Comparison of ENCODE assay signal across 14 cellular contexts in genomic region chr14:95679995-95680735, GRCh38. TPM values are rescaled to one million over a fixed set of nuclear protein-coding genes. Genes with fewer than 3 reads are reported as not detected.
DNase-seq lines count a peak whose midpoint lies in the region; ATAC-seq and TF ChIP-seq lines count a peak whose summit lies in the region.
"Had no signal": no experiment of that assay in that cellular context is flagged by ENCODE, and none has a peak within 500 bp of the region (broad histone marks: within the 10 kb centered on the region; RNA-seq: fewer than 3 reads in every experiment).

No MANE protein-coding gene starts in this region.

- H3K4me1 Mint-ChIP-seq in activated T-helper 2 cell treated with anti-CD3 and anti-CD28 coated beads, Interferon-gamma antibody, Interleukin-2, Interleukin-4, amounts not matched to agents 10 μg/mL and 5 μg/mL and 100 μg/mL, durations not matched to agents 14 hours and 24 hours and 36 hours (ENCODE audit: low read depth), result no peaks in the 10 kb centered on the region
- H3K4me1 Mint-ChIP-seq: activated naive CD8-positive, alpha-beta T cell treated with anti-CD3 and anti-CD28 coated beads for 36 hours had no signal

- no peak overlapping the region for H2AFZ ChIP-seq in HCT116 (ENCODE audit: low read depth, low read length, poor library complexity, severe bottlenecking)

- no peak overlapping the region for H3K4me3 Mint-ChIP-seq in activated T-helper 2 cell treated with anti-CD3 and anti-CD28 coated beads, Interferon-gamma antibody, Interleukin-2, Interleukin-4, amounts not matched to agents 10 μg/mL and 5 μg/mL and 100 μg/mL, durations not matched to agents 14 hours and 24 hours and 36 hours (ENCODE audit: low read depth)
- H3K4me3 Mint-ChIP-seq: activated naive CD8-positive, alpha-beta T cell treated with anti-CD3 and anti-CD28 coated beads for 36 hours had no signal

- H4K20me1 ChIP-seq in HCT116 (ENCODE audit: insufficient read depth), result no peaks in the 10 kb centered on the region

- RAD21 ChIA-PET in HCT116 (lab: Charles Lee; ENCODE audit: low non-redundant PET in 1 of 2, low total read pairs in 2 of 2, uncharacterized antibody in 2 of 2, unreplicated experiment in 2 of 2), result no interaction called here

- H3K79me2 ChIP-seq in HCT116 (ENCODE audit: insufficient read depth, low read length), result no peaks in the 10 kb centered on the region

- H3K9me3 Mint-ChIP-seq in activated T-helper 2 cell treated with anti-CD3 and anti-CD28 coated beads, Interferon-gamma antibody, Interleukin-2, Interleukin-4, amounts not matched to agents 10 μg/mL and 5 μg/mL and 100 μg/mL, durations not matched to agents 14 hours and 24 hours and 36 hours, result no peaks in the 10 kb centered on the region
- H3K9me3 Mint-ChIP-seq: activated naive CD8-positive, alpha-beta T cell treated with anti-CD3 and anti-CD28 coated beads for 36 hours had no signal

- in situ Hi-C loops in G401 (cut with HindIII; ENCODE audit: low sequenced_read_pairs), result no loop called here

- no peak overlapping the region for H3K9ac ChIP-seq in HCT116 (ENCODE audit: low read length)

- CTCF ChIA-PET in HCT116 (lab: Charles Lee), result interaction anchor here (0.7 to 1.3 kb wide), 5 partner anchors 8 to 119 kb away, joined by 3 to 4 read pairs (median 3); no protein-coding TSS in a partner anchor

- TF ChIP-seq POLR2A in HCT116 (IDR thresholded peaks at IDR 0.05; ENCODE audit: borderline replicate concordance, extremely low read depth, insufficient read depth, insufficient read length), result no peak

- WGBS in right cardiac atrium, result 22% methylated on average over 8 of the region's 8 CpGs

- peak; percentile 34 to 52 (median 50); a peak in 4 of 6 replicates for TF ChIP-seq CTCF in HCT116 (IDR thresholded peaks at IDR 0.05 in 2 of 3, conservative IDR thresholded peaks at IDR 0.05 in 1 of 3; ENCODE audit: borderline replicate concordance in 1 of 3, insufficient read depth in 1 of 3, low read depth in 2 of 3, low read length in 2 of 3)

- BruUV-seq in HCT116 (replicated peaks; lab: Mats Ljungman, UMichigan), result no TSS peak

- no peak overlapping the region for H3K4me3 ChIP-seq in HCT116 (replicated peaks in 1 of 2; ENCODE audit: low read depth in 1 of 2, low read length in 2 of 2)
- H3K4me3 ChIP-seq in right cardiac atrium (ENCODE audit: low read length), result no peak overlapping the region

- no peak overlapping the region for H3K4me2 ChIP-seq in HCT116 (ENCODE audit: low read length)

- H3K27me3 ChIP-seq in HCT116 (ENCODE audit: insufficient read depth, low read length) (peaks cover 28% of the 10 kb centered on the region), right cardiac atrium (ENCODE audit: control insufficient read depth, insufficient read depth) (no peaks in the 10 kb centered on the region)

- no peak overlapping the region for H3K27ac Mint-ChIP-seq in activated T-helper 2 cell treated with anti-CD3 and anti-CD28 coated beads, Interferon-gamma antibody, Interleukin-2, Interleukin-4, amounts not matched to agents 10 μg/mL and 5 μg/mL and 100 μg/mL, durations not matched to agents 14 hours and 24 hours and 36 hours
- H3K27ac Mint-ChIP-seq: activated naive CD8-positive, alpha-beta T cell treated with anti-CD3 and anti-CD28 coated beads for 36 hours had no signal

- intact Hi-C loops in HCT116 (cut with micrococcal nuclease), result loop anchor here (5.0 kb wide), 2 partner anchors 92 to 238 kb away; no protein-coding TSS in a partner anchor
- intact Hi-C loops in activated T-helper 2 cell treated with anti-CD3 and anti-CD28 coated beads, Interferon-gamma antibody, Interleukin-2, Interleukin-4, amounts not matched to agents 10 μg/mL and 5 μg/mL and 100 μg/mL, durations not matched to agents 14 hours and 24 hours and 36 hours (cut with micrococcal nuclease), result no loop called here
- intact Hi-C loops in right cardiac atrium (cut with DNase I), result no loop called here

- H3K9me2 ChIP-seq in HCT116 (ENCODE audit: insufficient read depth), result no peaks in the 10 kb centered on the region

- TF ChIP-seq RAD21 in HCT116 (IDR thresholded peaks at IDR 0.05; ENCODE audit: low read depth), result peak; percentile 10; the same call in 1 of the 2 replicates

- no peak overlapping the region for H3K27ac ChIP-seq in HCT116 (ENCODE audit: low read depth, low read length)
- no peak overlapping the region for H3K27ac ChIP-seq in right cardiac atrium (ENCODE audit: low read length)

- H3K36me3 Mint-ChIP-seq in activated T-helper 2 cell treated with anti-CD3 and anti-CD28 coated beads, Interferon-gamma antibody, Interleukin-2, Interleukin-4, amounts not matched to agents 10 μg/mL and 5 μg/mL and 100 μg/mL, durations not matched to agents 14 hours and 24 hours and 36 hours (ENCODE audit: low read depth), result no peaks in the 10 kb centered on the region
- H3K36me3 Mint-ChIP-seq: activated naive CD8-positive, alpha-beta T cell treated with anti-CD3 and anti-CD28 coated beads for 36 hours had no signal

- DNase-seq in DMS153 treated with DMSO at 0.1 percent for 48 hours (lab: John Stamatoyannopoulos, UW; ENCODE audit: unreplicated experiment) (peak; percentile 41), HCT116 (ENCODE audit: low read depth, low spot score) (peak; percentile 13), NCI-H526 (lab: John Stamatoyannopoulos, UW) (peak; percentile 37 to 70), kidney tubule cell (ENCODE audit: low spot score) (peak; percentile 11), G401 (ENCODE audit: low spot score) (no peak), right cardiac atrium (no peak), NOMO-1 treated with dmso at 0.1 percent for 144 hours (lab: John Stamatoyannopoulos, UW; ENCODE audit: unreplicated experiment) (no peak)
- DNase-seq in activated T-helper 2 cell treated with anti-CD3 and anti-CD28 coated beads, Interferon-gamma antibody, Interleukin-2, Interleukin-4, amounts not matched to agents 10 μg/mL and 5 μg/mL and 100 μg/mL, durations not matched to agents 14 hours and 24 hours and 36 hours (ENCODE audit: low spot score), result no peak
- DNase-seq: activated CD4-positive, alpha-beta T cell treated with anti-CD3 and anti-CD28 coated beads for 1 hour; activated naive CD8-positive, alpha-beta T cell treated with anti-CD3 and anti-CD28 coated beads for 36 hours; stimulated activated CD4-positive, alpha-beta T cell treated with anti-CD3 and anti-CD28 coated beads, Interleukin-12 subunit alpha, Interleukin-12 subunit beta, amount 100 ng/mL, for 4 hours; stimulated activated naive CD4-positive, alpha-beta T cell had no signal

- ATAC-seq in HCT116 (peak; percentile 50), right cardiac atrium (no peak)

- no peaks in the 10 kb centered on the region for H3K36me3 ChIP-seq in HCT116 (ENCODE audit: control insufficient read depth in 1 of 2, insufficient read depth in 2 of 2, low read length in 2 of 2)

- H3K4me1 ChIP-seq in HCT116 (ENCODE audit: control insufficient read depth in 1 of 2, insufficient read depth in 2 of 2, low read length in 2 of 2) (no peaks in the 10 kb centered on the region), right cardiac atrium (ENCODE audit: control insufficient read depth, insufficient read depth, low read length) (no peaks in the 10 kb centered on the region)

- peaks cover 9% of the 10 kb centered on the region for H3K27me3 Mint-ChIP-seq in activated T-helper 2 cell treated with anti-CD3 and anti-CD28 coated beads, Interferon-gamma antibody, Interleukin-2, Interleukin-4, amounts not matched to agents 10 μg/mL and 5 μg/mL and 100 μg/mL, durations not matched to agents 14 hours and 24 hours and 36 hours (ENCODE audit: low read depth)

- POLR2A ChIA-PET in HCT116 (lab: Charles Lee), result no interaction called here

- H3K9me3 ChIP-seq in HCT116 (ENCODE audit: control insufficient read depth in 1 of 2, insufficient read depth in 1 of 2, low read depth in 1 of 2, low read length in 2 of 2), result no peaks in the 10 kb centered on the region
- peaks cover 3% of the 10 kb centered on the region for H3K9me3 ChIP-seq in right cardiac atrium (ENCODE audit: control insufficient read depth, low read length)

TF ChIP-seq in HCT116, 20 proteins besides CTCF, POLR2A, EP300 and RAD21:
- TF ChIP-seq POLR2AphosphoS5 (IDR thresholded peaks at IDR 0.05; ENCODE audit: low read depth, low read length), result no peak
- TF ChIP-seq TCF7L2 (IDR thresholded peaks at IDR 0.05; ENCODE audit: borderline replicate concordance, extremely low read depth, insufficient read depth, insufficient read length), result peak; percentile 54

RNA-seq across cellular contexts. Expression of gene TCL1B, which starts 6.1 kb away (rescaled TPM):
- not detected for total RNA-seq in HCT116 (2021; ENCODE audit: unreplicated experiment)
- polyA plus RNA-seq in HCT116 (2012), result not detected in 2 replicates
- not detected in 2 replicates for total RNA-seq in G401 (2014; rRNA removed; shearing (Covaris generic))
- total RNA-seq in activated T-helper 2 cell treated with anti-CD3 and anti-CD28 coated beads, Interferon-gamma antibody, Interleukin-2, Interleukin-4, amounts not matched to agents 10 μg/mL and 5 μg/mL and 100 μg/mL, durations not matched to agents 14 hours and 24 hours and 36 hours, result not detected in 2 replicates
- total RNA-seq in right cardiac atrium, result not detected
- not detected for polyA plus RNA-seq in right cardiac atrium
- total RNA-seq: activated naive CD8-positive, alpha-beta T cell treated with anti-CD3 and anti-CD28 coated beads for 36 hours; dermis microvascular lymphatic vessel endothelial cell; RPMI7951 had no signal

RNA-seq across cellular contexts. Expression of gene TCL1A, which starts 33.8 kb away (rescaled TPM):
- total RNA-seq in HCT116 (2021; ENCODE audit: unreplicated experiment) (0.30 TPM), right cardiac atrium (not detected)
- polyA plus RNA-seq in HCT116 (2012), result not detected in 2 replicates
- total RNA-seq in G401 (2014; rRNA removed; shearing (Covaris generic)), result not detected in 2 replicates
- not detected in 2 replicates for total RNA-seq in activated T-helper 2 cell treated with anti-CD3 and anti-CD28 coated beads, Interferon-gamma antibody, Interleukin-2, Interleukin-4, amounts not matched to agents 10 μg/mL and 5 μg/mL and 100 μg/mL, durations not matched to agents 14 hours and 24 hours and 36 hours
- not detected for polyA plus RNA-seq in right cardiac atrium
- total RNA-seq: dermis microvascular lymphatic vessel endothelial cell, RPMI7951 had no signal

Comparison
In these comparisons a context has a peak if more than half of its experiments do, and no peak if none do; other contexts are left out.
1. DNase-seq: peak in DMS153 treated with DMSO at 0.1 percent for 48 hours (single experiment), HCT116 (single experiment), NCI-H526 (2 of 2) and kidney tubule cell (single experiment); none in G401 (single experiment), activated T-helper 2 cell treated with anti-CD3 and anti-CD28 coated beads, Interferon-gamma antibody, Interleukin-2, Interleukin-4, amounts not matched to agents 10 μg/mL and 5 μg/mL and 100 μg/mL, durations not matched to agents 14 hours and 24 hours and 36 hours (single experiment), right cardiac atrium (0 of 3) and NOMO-1 treated with dmso at 0.1 percent for 144 hours (single experiment).